ENCODE assay signal across 10 cellular contexts in the genomic region with DNA sequence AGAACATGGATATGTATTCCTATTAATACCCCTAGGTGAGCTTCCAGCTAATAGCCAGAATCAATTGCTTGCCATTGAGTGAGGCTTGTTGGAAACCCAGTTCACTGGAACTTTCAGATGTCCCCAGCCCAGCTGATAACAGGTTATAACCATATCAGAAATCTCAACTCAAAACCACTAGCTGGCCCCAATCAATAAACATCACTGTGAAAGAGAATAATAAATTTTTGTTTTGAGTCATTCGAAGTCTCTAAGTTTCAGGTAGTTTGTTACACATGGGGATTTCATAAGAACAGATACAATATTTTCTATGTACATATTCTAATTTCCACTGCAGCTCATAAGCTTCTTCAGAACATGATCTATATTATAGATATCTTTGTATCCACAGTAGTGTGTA.
"Had no signal": no experiment of that assay in that cellular context is flagged by ENCODE, and none has a peak within 500 bp of the region (broad histone marks: within the 10 kb centered on the region; RNA-seq: fewer than 3 reads in every experiment).

No MANE protein-coding gene starts in this region.

- DNase-seq: GM23248, GOT3, H7, H9, HCEC 1CT, HFFc6 had no signal

- H3K9ac ChIP-seq: GM23248 had no signal

- H3K4me3 Mint-ChIP-seq: GM23338, H9, HFFc6 had no signal

- H3K27ac Mint-ChIP-seq: GM23338, H9, HFFc6 had no signal

- H3K9me3 ChIP-seq: HAP-1 had no signal

- ATAC-seq: GM23338, HCT116 had no signal

- H3K36me3 ChIP-seq: HAP-1 had no signal

- H3K4me2 ChIP-seq: GM23338 had no signal

- H3K4me3 ChIP-seq: GM23248, GM23338, HAP-1 had no signal

- H2AFZ ChIP-seq: GM23248, GM23338 had no signal

- FAIRE-seq: H54 had no signal

- H3K27ac ChIP-seq: GM23248 had no signal
